In the genomic region with DNA sequence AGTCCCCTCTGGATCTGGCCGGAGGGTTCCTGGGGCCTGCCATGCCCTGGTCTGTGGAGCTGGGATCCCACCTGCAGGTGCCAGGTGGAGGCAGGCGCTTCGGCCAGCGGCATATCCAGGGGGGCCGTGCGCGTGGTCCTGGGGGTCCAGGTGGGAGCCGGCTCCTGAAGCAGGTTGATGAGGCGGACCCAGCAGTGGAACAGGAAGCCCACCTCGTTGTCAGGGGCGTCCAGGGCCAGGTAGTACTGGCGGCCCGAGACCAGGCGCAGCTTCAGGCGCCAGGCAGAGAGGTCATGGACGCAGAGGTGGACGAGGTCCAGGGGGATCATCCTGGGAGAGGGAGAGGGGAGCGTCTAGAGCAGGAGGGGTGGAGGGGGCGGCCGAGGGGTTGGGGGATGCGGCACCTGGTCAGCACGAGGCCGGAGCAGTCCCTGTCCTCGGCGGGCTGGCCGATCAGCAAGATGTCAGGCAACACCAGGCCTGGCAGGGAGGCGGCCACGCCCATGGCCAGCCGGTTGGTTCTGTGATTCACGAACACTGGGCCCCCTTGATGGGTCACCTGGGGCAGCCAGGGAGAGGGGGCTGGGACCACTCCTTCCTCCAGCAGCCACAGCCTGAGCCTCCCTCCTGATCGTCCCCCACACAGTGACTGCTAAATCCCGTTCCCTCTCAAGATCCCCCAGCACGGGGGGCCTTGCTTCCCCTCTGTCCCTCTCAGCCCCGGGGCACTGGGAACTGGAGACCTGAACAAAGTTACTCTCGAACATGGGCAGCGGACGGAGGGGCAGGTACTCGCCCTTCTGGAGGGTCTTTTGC, we compare ENCODE assay signal across 24 cellular contexts. TPM values are rescaled to one million over a fixed set of nuclear protein-coding genes. Genes with fewer than 3 reads are reported as not detected.
DNase-seq lines count a peak whose midpoint lies in the region; ATAC-seq, FAIRE-seq and TF ChIP-seq lines count a peak whose summit lies in the region.
"Had no signal": no experiment of that assay in that cellular context is flagged by ENCODE, and none has a peak within 500 bp of the region (broad histone marks: within the 10 kb centered on the region; RNA-seq: fewer than 3 reads in every experiment).

No MANE protein-coding gene starts in this region.

- WGBS in HepG2 (ENCODE audit: low lambda C conversion rate): 18% methylated on average over 9 of the region's 38 CpGs
- WGBS in right lobe of liver (ENCODE audit: insufficient coverage, low coverage, low lambda C conversion rate, missing lambda C conversion rate): 40% methylated on average over 2 of the region's 38 CpGs

- H3K27me3 ChIP-seq in HepG2 (ENCODE audit: control insufficient read depth in 1 of 2, insufficient read depth in 2 of 2, low read length in 2 of 2) (peaks cover 4 to 24% of the 10 kb centered on the region in 2 experiments), right lobe of liver (no peaks in the 10 kb centered on the region), neural progenitor cell (peaks cover 7% of the 10 kb centered on the region)

- H4K20me1 ChIP-seq in HepG2 (ENCODE audit: insufficient read depth, low read length): no peaks in the 10 kb centered on the region
- H4K20me1 ChIP-seq in neural progenitor cell (ENCODE audit: low read depth): no peaks in the 10 kb centered on the region

- peaks cover 4% of the 10 kb centered on the region for H3K4me1 Mint-ChIP-seq in neural progenitor cell

- no peak for TF ChIP-seq POLR2A in HepG2 (IDR thresholded peaks at IDR 0.05; ENCODE audit: insufficient read depth in 1 of 2, low read depth in 2 of 2, low read length in 2 of 2)
- no peak for TF ChIP-seq POLR2A in right lobe of liver (IDR thresholded peaks at IDR 0.05)

- no peaks in the 10 kb centered on the region for H3K36me3 Mint-ChIP-seq in neural progenitor cell
- H3K36me3 Mint-ChIP-seq: CD8-positive, alpha-beta T cell had no signal

- no peaks in the 10 kb centered on the region for H3K9me3 ChIP-seq in HepG2 (ENCODE audit: low read length)
- no peaks in the 10 kb centered on the region for H3K9me3 ChIP-seq in right lobe of liver
- no peaks in the 10 kb centered on the region for H3K9me3 ChIP-seq in neural progenitor cell (ENCODE audit: low read depth)
- H3K9me3 ChIP-seq: SK-N-SH had no signal

- H2AFZ ChIP-seq in HepG2 (ENCODE audit: low read length) (no peak overlapping the region), neural progenitor cell (replicated peaks) (peak overlapping the region; percentile 57)

- peak overlapping the region in 1 of 3 experiments; percentile 33; a peak in 1 of 6 replicates for H3K4me3 ChIP-seq in HepG2 (replicated peaks in 1 of 3; ENCODE audit: insufficient read depth in 1 of 3, low read depth in 2 of 3, low read length in 3 of 3)
- H3K4me3 ChIP-seq in right lobe of liver: no peak overlapping the region
- no peak overlapping the region for H3K4me3 ChIP-seq in neural progenitor cell

- H3K9ac ChIP-seq in HepG2 (ENCODE audit: insufficient read depth, low read depth, low read length): no peak overlapping the region
- H3K9ac ChIP-seq in neural progenitor cell: no peak overlapping the region
- H3K9ac ChIP-seq: SK-N-SH had no signal

- peaks cover 3% of the 10 kb centered on the region for H3F3A ChIP-seq in neural progenitor cell (ENCODE audit: low read depth)

- POLR2A ChIA-PET in HepG2 (lab: Yijun Ruan, JAX): interaction anchor here (0.6 to 1.3 kb wide), 3 partner anchors 23 to 45 kb away, joined by 3 read pairs; partner anchors contain the start of gene KMT5C

- TF ChIP-seq RAD21 in HepG2 (CRISPR knock-in tag; IDR thresholded peaks at IDR 0.05): no peak

- CTCF ChIA-PET in HepG2 (lab: Yijun Ruan, JAX; ENCODE audit: low intra/inter-chr PET ratio, low total read pairs): no interaction called here

- H3K27me3 Mint-ChIP-seq in neural progenitor cell (ENCODE audit: insufficient read depth, low read depth): peaks cover 24% of the 10 kb centered on the region

- no peak for TF ChIP-seq CTCF in HepG2 (CRISPR knock-in tag; IDR thresholded peaks at IDR 0.05)
- TF ChIP-seq CTCF in right lobe of liver (IDR thresholded peaks at IDR 0.05): no peak
- no peak for TF ChIP-seq CTCF in neural progenitor cell (IDR thresholded peaks at IDR 0.05)

- peak; percentile 17; the same call in 2 of the 3 replicates for ATAC-seq in HepG2
- no peak for ATAC-seq in right lobe of liver
- ATAC-seq: CD8-positive, alpha-beta T cell had no signal

- H3K27ac ChIP-seq in HepG2 (ENCODE audit: extremely low read length, insufficient read depth, low read length) (no peak overlapping the region), right lobe of liver (no peak overlapping the region), neural progenitor cell (no peak overlapping the region)
- H3K27ac ChIP-seq: 22Rv1, HL-60 had no signal

- H3K36me3 ChIP-seq in HepG2 (replicated peaks in 1 of 2; ENCODE audit: control insufficient read depth in 1 of 2, insufficient read depth in 2 of 2, low read length in 2 of 2) (no peaks in the 10 kb centered on the region), right lobe of liver (no peaks in the 10 kb centered on the region), neural progenitor cell (no peaks in the 10 kb centered on the region)

- no peak overlapping the region for H3K27ac Mint-ChIP-seq in neural progenitor cell
- H3K27ac Mint-ChIP-seq: CD8-positive, alpha-beta T cell; HFFc6 had no signal

- H3K9me3 Mint-ChIP-seq in neural progenitor cell: no peaks in the 10 kb centered on the region
- H3K9me3 Mint-ChIP-seq: CD8-positive, alpha-beta T cell; HFFc6 had no signal

- in situ Hi-C loops in HepG2 (cut with HindIII; ENCODE audit: extremely low pct_ligation_motif_present, low pct_unique_long_range_greater_than_20kb): no loop called here

- no TSS peak for BruUV-seq in HepG2 (replicated peaks; lab: Mats Ljungman, UMichigan)

- H3K4me1 ChIP-seq in HepG2 (ENCODE audit: insufficient read depth, low read length): peaks cover 14% of the 10 kb centered on the region
- no peaks in the 10 kb centered on the region for H3K4me1 ChIP-seq in right lobe of liver
- peaks cover 9% of the 10 kb centered on the region for H3K4me1 ChIP-seq in neural progenitor cell

- no peak for TF ChIP-seq EP300 in HepG2 (IDR thresholded peaks at IDR 0.05; ENCODE audit: low read depth in 2 of 2, low read length in 2 of 2)
- TF ChIP-seq EP300 in HepG2 (CRISPR knock-in tag; IDR thresholded peaks at IDR 0.05; ENCODE audit: borderline replicate concordance): no peak

- no peak for DNase-seq in HepG2 (ENCODE audit: low spot score)
- no peak for DNase-seq in right lobe of liver
- no peak for DNase-seq in neural progenitor cell (ENCODE audit: low spot score)
- no peak for DNase-seq in A172 (ENCODE audit: low spot score)
- no peak for DNase-seq in stimulated activated CD8-positive, alpha-beta memory T cell treated with anti-CD3 and anti-CD28 coated beads, Interleukin-4, amount 100 ng/mL, for 48 hours
- DNase-seq in stimulated activated CD4-positive, alpha-beta T cell treated with anti-CD3 and anti-CD28 coated beads, Interleukin-1b, Interleukin-23, amount 100 ng/mL, for 48 hours: no peak
- DNase-seq: AML-193, C1 segment of cervical spinal cord, HFFc6, NCI-H1105 treated with DMSO at 0.1 percent for 48 hours, NCI-H1694, NCI-H2081, NCI-H2171, NCI-H524 treated with DMSO at 0.1 percent for 48 hours, NCI-H82, SIG-M5, SK-N-SH had no signal

- H3K79me2 ChIP-seq in HepG2 (ENCODE audit: insufficient read depth, low read length) (no peaks in the 10 kb centered on the region), neural progenitor cell (ENCODE audit: low read depth) (no peaks in the 10 kb centered on the region)

- H3K4me2 ChIP-seq in HepG2 (ENCODE audit: low read depth, low read length) (peak overlapping the region; percentile 1; the same call in 1 of the 2 replicates), neural progenitor cell (no peak overlapping the region)
- H3K4me2 ChIP-seq: SK-N-SH had no signal

- H3K4me3 Mint-ChIP-seq in neural progenitor cell: no peak overlapping the region
- H3K4me3 Mint-ChIP-seq: CD8-positive, alpha-beta T cell; HFFc6 had no signal

- FAIRE-seq in HepG2 (lab: Jason Lieb, UNC): no peak

- intact Hi-C loops in HepG2 (cut with micrococcal nuclease; ENCODE audit: unreplicated experiment) (no loop called here), right lobe of liver (cut with DNase I) (no loop called here)

RNA-seq across cellular contexts. Expression of gene GARIN5B, which starts 0.7 kb away (rescaled TPM):
- total RNA-seq in HepG2 (2016; rRNA removed; fragmentation: Illumina TruSeq; extraction: Trizol) (not detected in 2 replicates), right lobe of liver (not detected), neural progenitor cell (ENCODE audit: low replicate concordance) (0.09 TPM in 1 of 2 replicates, not detected in the other)
- total RNA-seq in HepG2 (2016; cell fraction: cytosol; rRNA removed; fragmentation: Illumina TruSeq; extraction: Trizol; ENCODE audit: low read depth): not detected in 2 replicates
- not detected in 2 replicates for total RNA-seq in HepG2 (2016; cell fraction: insoluble cytoplasmic fraction; rRNA removed; fragmentation: Illumina TruSeq; extraction: Trizol)
- not detected in 2 replicates for total RNA-seq in HepG2 (2016; cell fraction: membrane; rRNA removed; fragmentation: Illumina TruSeq; extraction: Trizol)
- not detected in 2 replicates for total RNA-seq in HepG2 (2016; cell fraction: nucleus; rRNA removed; fragmentation: Illumina TruSeq; extraction: Trizol)
- 0.03 TPM in 1 of 2 replicates, not detected in the other for polyA plus RNA-seq in HepG2 (2011; rRNA removed)
- polyA plus RNA-seq in HepG2 (2011; cell fraction: cytosol; rRNA removed): not detected in 2 replicates
- polyA plus RNA-seq in HepG2 (2011; cell fraction: nucleus; rRNA removed): 0.31 and 0.59 TPM in 2 replicates
- 0.09 TPM in 1 of 2 replicates, not detected in the other for polyA plus RNA-seq in HepG2 (2012)
- polyA plus RNA-seq in HepG2 (2016; cell fraction: cytosol; fragmentation: Illumina TruSeq; extraction: Trizol; ENCODE audit: low read depth): not detected in 2 replicates
- not detected in 2 replicates for polyA plus RNA-seq in HepG2 (2016; cell fraction: insoluble cytoplasmic fraction; fragmentation: Illumina TruSeq; extraction: Trizol; ENCODE audit: low read depth)
- not detected in 2 replicates for polyA plus RNA-seq in HepG2 (2016; cell fraction: membrane; fragmentation: Illumina TruSeq; extraction: Trizol; ENCODE audit: low read depth)
- not detected in 2 replicates for polyA plus RNA-seq in HepG2 (2016; cell fraction: nucleus; fragmentation: Illumina TruSeq; extraction: Trizol; ENCODE audit: insufficient read depth, low read depth)
- not detected in 2 replicates for polyA minus RNA-seq in HepG2 (2011; rRNA and poly(A)+ RNA removed; ENCODE audit: low replicate concordance)
- not detected in 2 replicates for polyA minus RNA-seq in HepG2 (2011; cell fraction: cytosol; rRNA and poly(A)+ RNA removed)
- polyA minus RNA-seq in HepG2 (2011; cell fraction: nucleus; rRNA and poly(A)+ RNA removed): 0.25 TPM in 1 of 2 replicates, not detected in the other
- total RNA-seq in A172 (2014; rRNA removed; shearing (Covaris generic)): not detected in 2 replicates
- total RNA-seq: CD8-positive, alpha-beta T cell; G401; H4; HT-29 had no signal
- polyA plus RNA-seq: AG04450, SK-N-SH had no signal

RNA-seq across cellular contexts. Expression of gene COX6B2, which starts 7.9 kb away (rescaled TPM):
- total RNA-seq in HepG2 (2016; rRNA removed; fragmentation: Illumina TruSeq; extraction: Trizol) (not detected in 2 replicates), right lobe of liver (not detected), neural progenitor cell (ENCODE audit: low replicate concordance) (0.77 TPM in 1 of 2 replicates, not detected in the other)
- not detected in 2 replicates for total RNA-seq in HepG2 (2016; cell fraction: cytosol; rRNA removed; fragmentation: Illumina TruSeq; extraction: Trizol; ENCODE audit: low read depth)
- total RNA-seq in HepG2 (2016; cell fraction: insoluble cytoplasmic fraction; rRNA removed; fragmentation: Illumina TruSeq; extraction: Trizol): not detected in 2 replicates
- total RNA-seq in HepG2 (2016; cell fraction: membrane; rRNA removed; fragmentation: Illumina TruSeq; extraction: Trizol): not detected in 2 replicates
- total RNA-seq in HepG2 (2016; cell fraction: nucleus; rRNA removed; fragmentation: Illumina TruSeq; extraction: Trizol): not detected in 2 replicates
- polyA plus RNA-seq in HepG2 (2011; rRNA removed): 0.16 and 0.21 TPM in 2 replicates
- polyA plus RNA-seq in HepG2 (2011; cell fraction: cytosol; rRNA removed): 0.04 and 0.05 TPM in 2 replicates
- 0.43 and 1.4 TPM in 2 replicates for polyA plus RNA-seq in HepG2 (2011; cell fraction: nucleus; rRNA removed)
- polyA plus RNA-seq in HepG2 (2012): 0.28 TPM in 2 replicates
- polyA plus RNA-seq in HepG2 (2016; cell fraction: cytosol; fragmentation: Illumina TruSeq; extraction: Trizol; ENCODE audit: low read depth): not detected in 2 replicates
- polyA plus RNA-seq in HepG2 (2016; cell fraction: insoluble cytoplasmic fraction; fragmentation: Illumina TruSeq; extraction: Trizol; ENCODE audit: low read depth): not detected in 2 replicates
- not detected in 2 replicates for polyA plus RNA-seq in HepG2 (2016; cell fraction: membrane; fragmentation: Illumina TruSeq; extraction: Trizol; ENCODE audit: low read depth)
- not detected in 2 replicates for polyA plus RNA-seq in HepG2 (2016; cell fraction: nucleus; fragmentation: Illumina TruSeq; extraction: Trizol; ENCODE audit: insufficient read depth, low read depth)
- 0.16 TPM in 1 of 2 replicates, not detected in the other for polyA minus RNA-seq in HepG2 (2011; rRNA and poly(A)+ RNA removed; ENCODE audit: low replicate concordance)
- not detected in 2 replicates for polyA minus RNA-seq in HepG2 (2011; cell fraction: cytosol; rRNA and poly(A)+ RNA removed)
- polyA minus RNA-seq in HepG2 (2011; cell fraction: nucleus; rRNA and poly(A)+ RNA removed): not detected in 2 replicates
- total RNA-seq in A172 (2014; rRNA removed; shearing (Covaris generic)): 0.28 TPM in 1 of 2 replicates, not detected in the other
- total RNA-seq: HFFc6 had no signal

RNA-seq across cellular contexts. Expression of gene IL11, which starts 7.9 kb away (rescaled TPM):
- 2.9 and 3.0 TPM in 2 replicates for total RNA-seq in HepG2 (2016; rRNA removed; fragmentation: Illumina TruSeq; extraction: Trizol)
- 3.4 and 3.8 TPM in 2 replicates for total RNA-seq in HepG2 (2016; cell fraction: cytosol; rRNA removed; fragmentation: Illumina TruSeq; extraction: Trizol; ENCODE audit: low read depth)
- 1.8 and 3.5 TPM in 2 replicates for total RNA-seq in HepG2 (2016; cell fraction: insoluble cytoplasmic fraction; rRNA removed; fragmentation: Illumina TruSeq; extraction: Trizol)
- 6.4 and 6.5 TPM in 2 replicates for total RNA-seq in HepG2 (2016; cell fraction: membrane; rRNA removed; fragmentation: Illumina TruSeq; extraction: Trizol)
- 1.9 and 2.4 TPM in 2 replicates for total RNA-seq in HepG2 (2016; cell fraction: nucleus; rRNA removed; fragmentation: Illumina TruSeq; extraction: Trizol)
- 2.5 and 4.5 TPM in 2 replicates for polyA plus RNA-seq in HepG2 (2011; rRNA removed)
- polyA plus RNA-seq in HepG2 (2011; cell fraction: cytosol; rRNA removed): 2.8 and 3.0 TPM in 2 replicates
- polyA plus RNA-seq in HepG2 (2011; cell fraction: nucleus; rRNA removed): 5.1 and 7.0 TPM in 2 replicates
- polyA plus RNA-seq in HepG2 (2012): 0.95 and 4.9 TPM in 2 replicates
- 3.0 and 3.3 TPM in 2 replicates for polyA plus RNA-seq in HepG2 (2016; cell fraction: cytosol; fragmentation: Illumina TruSeq; extraction: Trizol; ENCODE audit: low read depth)
- polyA plus RNA-seq in HepG2 (2016; cell fraction: insoluble cytoplasmic fraction; fragmentation: Illumina TruSeq; extraction: Trizol; ENCODE audit: low read depth): 2.0 and 2.8 TPM in 2 replicates
- polyA plus RNA-seq in HepG2 (2016; cell fraction: membrane; fragmentation: Illumina TruSeq; extraction: Trizol; ENCODE audit: low read depth): 3.5 and 3.7 TPM in 2 replicates
- polyA plus RNA-seq in HepG2 (2016; cell fraction: nucleus; fragmentation: Illumina TruSeq; extraction: Trizol; ENCODE audit: insufficient read depth, low read depth): 3.7 and 4.1 TPM in 2 replicates
- polyA minus RNA-seq in HepG2 (2011; rRNA and poly(A)+ RNA removed; ENCODE audit: low replicate concordance): 0.89 and 2.4 TPM in 2 replicates
- 2.2 and 2.6 TPM in 2 replicates for polyA minus RNA-seq in HepG2 (2011; cell fraction: cytosol; rRNA and poly(A)+ RNA removed)
- 0.62 and 0.77 TPM in 2 replicates for polyA minus RNA-seq in HepG2 (2011; cell fraction: nucleus; rRNA and poly(A)+ RNA removed)
- total RNA-seq in right lobe of liver: not detected
- total RNA-seq in neural progenitor cell (ENCODE audit: low replicate concordance): 0.06 and 0.62 TPM in 2 replicates
- total RNA-seq in A172 (2014; rRNA removed; shearing (Covaris generic)): 8.4 and 9.4 TPM in 2 replicates

RNA-seq across cellular contexts. Expression of gene TMEM190, which starts 14.2 kb away (rescaled TPM):
- total RNA-seq in HepG2 (2016; rRNA removed; fragmentation: Illumina TruSeq; extraction: Trizol) (0.35 TPM in 1 of 2 replicates, not detected in the other), right lobe of liver (not detected), neural progenitor cell (ENCODE audit: low replicate concordance) (not detected in 2 replicates)
- total RNA-seq in HepG2 (2016; cell fraction: cytosol; rRNA removed; fragmentation: Illumina TruSeq; extraction: Trizol; ENCODE audit: low read depth): 0.81 TPM in 1 of 2 replicates, not detected in the other
- 0.37 and 0.43 TPM in 2 replicates for total RNA-seq in HepG2 (2016; cell fraction: insoluble cytoplasmic fraction; rRNA removed; fragmentation: Illumina TruSeq; extraction: Trizol)
- total RNA-seq in HepG2 (2016; cell fraction: membrane; rRNA removed; fragmentation: Illumina TruSeq; extraction: Trizol): 0.59 and 0.72 TPM in 2 replicates
- total RNA-seq in HepG2 (2016; cell fraction: nucleus; rRNA removed; fragmentation: Illumina TruSeq; extraction: Trizol): not detected in 2 replicates
- polyA plus RNA-seq in HepG2 (2011; rRNA removed): 0.83 and 1.6 TPM in 2 replicates
- 1.1 and 1.9 TPM in 2 replicates for polyA plus RNA-seq in HepG2 (2011; cell fraction: cytosol; rRNA removed)
- polyA plus RNA-seq in HepG2 (2011; cell fraction: nucleus; rRNA removed): 3.0 and 3.8 TPM in 2 replicates
- 1.3 and 1.4 TPM in 2 replicates for polyA plus RNA-seq in HepG2 (2012)
- polyA plus RNA-seq in HepG2 (2016; cell fraction: cytosol; fragmentation: Illumina TruSeq; extraction: Trizol; ENCODE audit: low read depth): 0.54 and 1.0 TPM in 2 replicates
- 0.67 and 0.95 TPM in 2 replicates for polyA plus RNA-seq in HepG2 (2016; cell fraction: insoluble cytoplasmic fraction; fragmentation: Illumina TruSeq; extraction: Trizol; ENCODE audit: low read depth)
- polyA plus RNA-seq in HepG2 (2016; cell fraction: membrane; fragmentation: Illumina TruSeq; extraction: Trizol; ENCODE audit: low read depth): not detected in 2 replicates
- polyA plus RNA-seq in HepG2 (2016; cell fraction: nucleus; fragmentation: Illumina TruSeq; extraction: Trizol; ENCODE audit: insufficient read depth, low read depth): 1.3 TPM in 1 of 2 replicates, not detected in the other
- polyA minus RNA-seq in HepG2 (2011; rRNA and poly(A)+ RNA removed; ENCODE audit: low replicate concordance): 0.30 TPM in 1 of 2 replicates, not detected in the other
- not detected in 2 replicates for polyA minus RNA-seq in HepG2 (2011; cell fraction: cytosol; rRNA and poly(A)+ RNA removed)
- not detected in 2 replicates for polyA minus RNA-seq in HepG2 (2011; cell fraction: nucleus; rRNA and poly(A)+ RNA removed)
- not detected in 2 replicates for total RNA-seq in A172 (2014; rRNA removed; shearing (Covaris generic))
- total RNA-seq: CD8-positive, alpha-beta T cell; H4; HT-29 had no signal

RNA-seq across cellular contexts. Expression of gene TMEM238, which starts 21.7 kb away (rescaled TPM):
- total RNA-seq in HepG2 (2016; rRNA removed; fragmentation: Illumina TruSeq; extraction: Trizol) (not detected in 2 replicates), right lobe of liver (10 to 100 TPM; 10.8 to 19.7 (median 14.8) TPM), neural progenitor cell (ENCODE audit: low replicate concordance) (0.15 TPM in 1 of 2 replicates, not detected in the other)
- total RNA-seq in HepG2 (2016; cell fraction: cytosol; rRNA removed; fragmentation: Illumina TruSeq; extraction: Trizol; ENCODE audit: low read depth): not detected in 2 replicates
- total RNA-seq in HepG2 (2016; cell fraction: insoluble cytoplasmic fraction; rRNA removed; fragmentation: Illumina TruSeq; extraction: Trizol): not detected in 2 replicates
- 0.25 TPM in 1 of 2 replicates, not detected in the other for total RNA-seq in HepG2 (2016; cell fraction: membrane; rRNA removed; fragmentation: Illumina TruSeq; extraction: Trizol)
- not detected in 2 replicates for total RNA-seq in HepG2 (2016; cell fraction: nucleus; rRNA removed; fragmentation: Illumina TruSeq; extraction: Trizol)
- not detected in 2 replicates for polyA plus RNA-seq in HepG2 (2011; rRNA removed)
- 0.05 and 0.08 TPM in 2 replicates for polyA plus RNA-seq in HepG2 (2011; cell fraction: cytosol; rRNA removed)
- 0.23 TPM in 1 of 2 replicates, not detected in the other for polyA plus RNA-seq in HepG2 (2011; cell fraction: nucleus; rRNA removed)
- polyA plus RNA-seq in HepG2 (2012): 0.16 TPM in 1 of 2 replicates, not detected in the other
- not detected in 2 replicates for polyA plus RNA-seq in HepG2 (2016; cell fraction: cytosol; fragmentation: Illumina TruSeq; extraction: Trizol; ENCODE audit: low read depth)
- not detected in 2 replicates for polyA plus RNA-seq in HepG2 (2016; cell fraction: insoluble cytoplasmic fraction; fragmentation: Illumina TruSeq; extraction: Trizol; ENCODE audit: low read depth)
- not detected in 2 replicates for polyA plus RNA-seq in HepG2 (2016; cell fraction: membrane; fragmentation: Illumina TruSeq; extraction: Trizol; ENCODE audit: low read depth)
- polyA plus RNA-seq in HepG2 (2016; cell fraction: nucleus; fragmentation: Illumina TruSeq; extraction: Trizol; ENCODE audit: insufficient read depth, low read depth): not detected in 2 replicates
- polyA minus RNA-seq in HepG2 (2011; rRNA and poly(A)+ RNA removed; ENCODE audit: low replicate concordance): 0.14 and 1.4 TPM in 2 replicates
- polyA minus RNA-seq in HepG2 (2011; cell fraction: cytosol; rRNA and poly(A)+ RNA removed): 1.1 TPM in 1 of 2 replicates, not detected in the other
- not detected in 2 replicates for polyA minus RNA-seq in HepG2 (2011; cell fraction: nucleus; rRNA and poly(A)+ RNA removed)
- 1.2 TPM in 1 of 2 replicates, not detected in the other for total RNA-seq in A172 (2014; rRNA removed; shearing (Covaris generic))
- total RNA-seq: G401, H4 had no signal
- polyA plus RNA-seq: AG04450 had no signal
